ENCODE assay signal across 8 cellular contexts in the genomic region with DNA sequence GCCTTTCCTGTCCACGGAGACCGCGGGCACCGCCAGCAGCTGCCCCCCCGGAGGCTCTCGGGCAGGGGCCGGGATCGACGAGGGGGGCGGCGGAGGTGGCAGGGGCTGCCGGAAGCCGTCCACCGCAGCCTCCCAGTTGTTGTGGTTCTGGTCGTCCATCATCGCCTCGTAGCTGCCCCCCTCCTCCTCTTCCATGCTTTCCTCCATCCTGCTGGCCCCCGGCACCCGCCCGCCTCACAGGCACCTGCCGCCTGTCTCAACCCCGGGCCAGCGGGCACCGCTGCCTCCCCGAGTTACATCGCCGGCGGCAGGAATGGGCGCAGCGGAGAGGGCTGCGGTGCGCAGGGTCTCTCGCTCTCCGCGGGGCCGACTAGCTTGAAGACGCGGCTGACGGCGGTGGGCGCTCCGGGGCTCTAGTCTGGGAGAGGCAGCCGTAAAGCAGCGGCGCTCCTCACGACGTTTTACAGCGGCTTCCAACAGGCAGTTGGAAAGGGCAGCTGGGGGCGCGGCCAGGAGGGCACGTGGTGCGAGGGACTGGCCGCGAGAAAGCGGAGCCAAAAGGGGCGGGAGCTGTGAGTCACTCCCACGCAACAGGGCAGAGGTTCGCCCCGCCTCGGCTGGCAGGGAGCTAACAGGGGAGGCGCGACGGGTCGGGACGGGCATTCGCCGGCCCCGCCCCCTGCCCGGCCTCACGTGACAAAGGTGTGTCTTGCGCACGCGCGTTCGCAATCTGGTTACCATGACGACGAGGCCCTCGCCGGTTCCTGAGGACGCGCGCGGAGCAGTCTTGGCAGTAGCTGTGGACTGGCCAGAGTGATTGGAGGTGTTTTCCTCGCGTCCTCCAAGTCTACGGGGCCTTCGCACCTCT. TPM values are rescaled to one million over a fixed set of nuclear protein-coding genes. Genes with fewer than 3 reads are reported as not detected.
DNase-seq lines count a peak whose midpoint lies in the region; ATAC-seq lines count a peak whose summit lies in the region.

A gene (minus strand): TSS at position 415 of the 868 bp plus-strand sequence. CDS start 208 bp downstream, at position 207.

- H3K9ac ChIP-seq in BLaER1 treated with 17β-estradiol and CSF1 and Interleukin-3, amounts not matched to agents 10 nM and 100 nM: peak within 1 kb of the TSS; percentile 90 to 99 (median 95)

- peaks cover 5 to 16% (median 9%) of the 10 kb centered on the region in 11 experiments; a peak in 18 of 22 replicates for H3K36me3 ChIP-seq in BLaER1 treated with 17β-estradiol and CSF1 and Interleukin-3, amounts not matched to agents 10 nM and 100 nM

- ATAC-seq in GM19351 (IDR thresholded peaks at IDR 0.05; ENCODE audit: unreplicated experiment) (peak; percentile 89), HG03521 (IDR thresholded peaks at IDR 0.05; ENCODE audit: unreplicated experiment) (peak; percentile 95), left lobe of liver (peak; percentile 96)

- peaks cover 20% of the 10 kb centered on the region for H3K36me3 Mint-ChIP-seq in dendritic cell treated with granulocyte-macrophage colony-stimulating factor and Interleukin-4, amounts not matched to agents 40 ng/mL and 50 ng/mL, for 4 days (ENCODE audit: low read depth)

- peak within 1 kb of the TSS; percentile 91 to 100 (median 96) for H3K4me3 ChIP-seq in BLaER1 treated with 17β-estradiol and CSF1 and Interleukin-3, amounts not matched to agents 10 nM and 100 nM

- H3K27ac ChIP-seq in BLaER1 treated with 17β-estradiol and CSF1 and Interleukin-3, amounts not matched to agents 10 nM and 100 nM: peak within 1 kb of the TSS; percentile 83 to 96 (median 93)

- H3K4me1 ChIP-seq in BLaER1 treated with 17β-estradiol and CSF1 and Interleukin-3, amounts not matched to agents 10 nM and 100 nM: peaks cover 20 to 35% (median 27%) of the 10 kb centered on the region in 10 experiments

- H3K4me1 Mint-ChIP-seq in dendritic cell treated with granulocyte-macrophage colony-stimulating factor and Interleukin-4, amounts not matched to agents 40 ng/mL and 50 ng/mL, for 4 days (ENCODE audit: low read depth): peaks cover 41% of the 10 kb centered on the region

- intact Hi-C loops in dendritic cell treated with granulocyte-macrophage colony-stimulating factor and Interleukin-4, amounts not matched to agents 40 ng/mL and 50 ng/mL, for 4 days (cut with micrococcal nuclease): loop anchor here (1.0 to 2.0 kb wide), 2 partner anchors 26 to 38 kb away; no protein-coding TSS in a partner anchor

- peaks cover 0 to 8% (median 3%) of the 10 kb centered on the region in 11 experiments; a peak in 14 of 22 replicates for H3K9me3 ChIP-seq in BLaER1 treated with 17β-estradiol and CSF1 and Interleukin-3, amounts not matched to agents 10 nM and 100 nM (replicated peaks in 1 of 11)

- peak within 1 kb of the TSS; percentile 92 for H3K27ac Mint-ChIP-seq in dendritic cell treated with granulocyte-macrophage colony-stimulating factor and Interleukin-4, amounts not matched to agents 40 ng/mL and 50 ng/mL, for 4 days

- H3K9me3 Mint-ChIP-seq in dendritic cell treated with granulocyte-macrophage colony-stimulating factor and Interleukin-4, amounts not matched to agents 40 ng/mL and 50 ng/mL, for 4 days: no peaks in the 10 kb centered on the region

- no peaks in the 10 kb centered on the region for H3K27me3 ChIP-seq in BLaER1 treated with 17β-estradiol and CSF1 and Interleukin-3, amounts not matched to agents 10 nM and 100 nM

- H3K4me3 Mint-ChIP-seq in dendritic cell treated with granulocyte-macrophage colony-stimulating factor and Interleukin-4, amounts not matched to agents 40 ng/mL and 50 ng/mL, for 4 days: peak within 1 kb of the TSS; percentile 99

- H3K4me2 ChIP-seq in BLaER1 treated with 17β-estradiol and CSF1 and Interleukin-3, amounts not matched to agents 10 nM and 100 nM: peak within 1 kb of the TSS; percentile 83 to 97 (median 94)

- peaks cover 15% of the 10 kb centered on the region for H3K27me3 Mint-ChIP-seq in dendritic cell treated with granulocyte-macrophage colony-stimulating factor and Interleukin-4, amounts not matched to agents 40 ng/mL and 50 ng/mL, for 4 days

- peaks cover 21 to 48% (median 42%) of the 10 kb centered on the region in 11 experiments; a peak in 21 of 22 replicates for H4K20me1 ChIP-seq in BLaER1 treated with 17β-estradiol and CSF1 and Interleukin-3, amounts not matched to agents 10 nM and 100 nM

- peak; percentile 99 for DNase-seq in NCI-H748 (lab: John Stamatoyannopoulos, UW; ENCODE audit: unreplicated experiment)
- DNase-seq in activated CD4-positive, alpha-beta T cell treated with anti-CD3 and anti-CD28 coated beads, Interleukin-2, amount 50 U/mL, for 1 hour: peak; percentile 100
- peak; percentile 100 for DNase-seq in left lobe of liver (ENCODE audit: low spot score)
- DNase-seq in stimulated activated CD4-positive, alpha-beta T cell treated with anti-CD3 and anti-CD28 coated beads, Interleukin-2, amount 100 ng/mL, for 4 hours (ENCODE audit: low read depth): peak; percentile 100

RNA-seq across cellular contexts. Expression of the gene that starts here (rescaled TPM):
- 16.1 TPM for total RNA-seq in left lobe of liver

Comparison
In these comparisons a context has a peak if more than half of its experiments do, and no peak if none do; other contexts are left out.
1. Peak in every context shown above with its lines: DNase-seq, ATAC-seq, H3K4me3 ChIP-seq and H3K27ac ChIP-seq.